Comparison of ENCODE assay signal across 8 cellular contexts in the genomic region with DNA sequence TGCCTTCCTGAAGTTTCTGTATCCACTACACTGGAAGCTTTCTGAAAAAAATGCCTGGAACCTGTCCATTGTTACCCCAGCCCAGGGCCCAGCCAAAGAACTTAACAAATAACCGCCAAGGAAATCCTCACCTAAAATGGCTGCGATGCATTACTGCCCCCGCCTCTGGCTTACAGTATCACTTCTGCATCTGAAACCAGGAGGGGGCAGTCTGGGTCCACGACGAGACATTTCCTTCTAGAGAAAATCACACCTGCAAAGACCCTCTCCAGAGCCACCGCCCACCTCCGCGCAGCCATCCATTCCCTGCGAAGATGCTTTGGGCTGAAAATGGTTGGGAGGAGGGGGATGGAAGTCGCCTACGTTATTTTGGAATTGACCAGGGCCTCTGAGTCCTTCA. TPM values are rescaled to one million over a fixed set of nuclear protein-coding genes. Genes with fewer than 3 reads are reported as not detected.
DNase-seq lines count a peak whose midpoint lies in the region; ATAC-seq and TF ChIP-seq lines count a peak whose summit lies in the region.

No MANE protein-coding gene starts in this region.

- no peak overlapping the region for H3K27ac ChIP-seq in vagina

- H3K27ac Mint-ChIP-seq in activated T-helper 2 cell treated with anti-CD3 and anti-CD28 coated beads, Interferon-gamma antibody, Interleukin-2, Interleukin-4, amounts not matched to agents 10 μg/mL and 5 μg/mL and 100 μg/mL, durations not matched to agents 14 hours and 24 hours and 36 hours = no peak overlapping the region

- H3K36me3 Mint-ChIP-seq in activated T-cell treated with anti-CD3 and anti-CD28 coated beads, Interleukin-2, amount 50 U/mL, for 4 hours (ENCODE audit: insufficient read depth) = peaks cover 24% of the 10 kb centered on the region
- peaks cover 10% of the 10 kb centered on the region for H3K36me3 Mint-ChIP-seq in activated T-helper 2 cell treated with anti-CD3 and anti-CD28 coated beads, Interferon-gamma antibody, Interleukin-2, Interleukin-4, amounts not matched to agents 10 μg/mL and 5 μg/mL and 100 μg/mL, durations not matched to agents 14 hours and 24 hours and 36 hours (ENCODE audit: low read depth)

- no peaks in the 10 kb centered on the region for H3K27me3 Mint-ChIP-seq in activated T-cell treated with anti-CD3 and anti-CD28 coated beads, Interleukin-2, amount 50 U/mL, for 4 hours (ENCODE audit: low read depth)
- H3K27me3 Mint-ChIP-seq in activated T-helper 2 cell treated with anti-CD3 and anti-CD28 coated beads, Interferon-gamma antibody, Interleukin-2, Interleukin-4, amounts not matched to agents 10 μg/mL and 5 μg/mL and 100 μg/mL, durations not matched to agents 14 hours and 24 hours and 36 hours (ENCODE audit: low read depth) = no peaks in the 10 kb centered on the region

- H3K4me3 ChIP-seq in LNCaP clone FGC (ENCODE audit: low read depth, low read length) = no peak overlapping the region
- H3K4me3 ChIP-seq in vagina = no peak overlapping the region

- in situ Hi-C loops in G401 (cut with HindIII; ENCODE audit: low sequenced_read_pairs) = no loop called here

- no peaks in the 10 kb centered on the region for H3K4me1 ChIP-seq in vagina

- no peak overlapping the region for H3K4me3 Mint-ChIP-seq in activated T-cell treated with anti-CD3 and anti-CD28 coated beads, Interleukin-2, amount 50 U/mL, for 4 hours
- no peak overlapping the region for H3K4me3 Mint-ChIP-seq in activated T-helper 2 cell treated with anti-CD3 and anti-CD28 coated beads, Interferon-gamma antibody, Interleukin-2, Interleukin-4, amounts not matched to agents 10 μg/mL and 5 μg/mL and 100 μg/mL, durations not matched to agents 14 hours and 24 hours and 36 hours (ENCODE audit: low read depth)

- ATAC-seq in activated T-cell treated with anti-CD3 and anti-CD28 coated beads, Interleukin-2, amount 50 U/mL, for 4 hours = peak in 1 of 2 donors; percentile 21
- ATAC-seq in HG02759 (IDR thresholded peaks at IDR 0.05; ENCODE audit: unreplicated experiment) (no peak), HG03442 (IDR thresholded peaks at IDR 0.05; ENCODE audit: unreplicated experiment) (no peak)

- no peaks in the 10 kb centered on the region for H3K4me1 Mint-ChIP-seq in activated T-cell treated with anti-CD3 and anti-CD28 coated beads, Interleukin-2, amount 50 U/mL, for 4 hours (ENCODE audit: low read depth)
- no peaks in the 10 kb centered on the region for H3K4me1 Mint-ChIP-seq in activated T-helper 2 cell treated with anti-CD3 and anti-CD28 coated beads, Interferon-gamma antibody, Interleukin-2, Interleukin-4, amounts not matched to agents 10 μg/mL and 5 μg/mL and 100 μg/mL, durations not matched to agents 14 hours and 24 hours and 36 hours (ENCODE audit: low read depth)

- no peaks in the 10 kb centered on the region for H3K27me3 ChIP-seq in vagina

- intact Hi-C loops in vagina (cut with DNase I) = no loop called here
- intact Hi-C loops in activated T-helper 2 cell treated with anti-CD3 and anti-CD28 coated beads, Interferon-gamma antibody, Interleukin-2, Interleukin-4, amounts not matched to agents 10 μg/mL and 5 μg/mL and 100 μg/mL, durations not matched to agents 14 hours and 24 hours and 36 hours (cut with micrococcal nuclease) = no loop called here

- peaks cover 0 to 41% of the 10 kb centered on the region in 2 donors for H3K36me3 ChIP-seq in vagina

- no peaks in the 10 kb centered on the region for H3K9me3 ChIP-seq in vagina

- peak; percentile 54 for TF ChIP-seq CTCF in LNCaP clone FGC (IDR thresholded peaks at IDR 0.05; ENCODE audit: control insufficient read depth, extremely low read depth, insufficient read depth)
- no peak for TF ChIP-seq CTCF in vagina (IDR thresholded peaks at IDR 0.05)

- no peak for TF ChIP-seq POLR2A in vagina (IDR thresholded peaks at IDR 0.05)

- H3K9me3 Mint-ChIP-seq in activated T-cell treated with anti-CD3 and anti-CD28 coated beads, Interleukin-2, amount 50 U/mL, for 4 hours = no peaks in the 10 kb centered on the region
- H3K9me3 Mint-ChIP-seq in activated T-helper 2 cell treated with anti-CD3 and anti-CD28 coated beads, Interferon-gamma antibody, Interleukin-2, Interleukin-4, amounts not matched to agents 10 μg/mL and 5 μg/mL and 100 μg/mL, durations not matched to agents 14 hours and 24 hours and 36 hours = no peaks in the 10 kb centered on the region

- DNase-seq in G401 (ENCODE audit: low spot score) = peak; percentile 18
- DNase-seq in LNCaP clone FGC (ENCODE audit: low read depth) = no peak
- DNase-seq in activated T-cell treated with anti-CD3 and anti-CD28 coated beads, Interleukin-2, amount 50 U/mL, for 4 hours = peak; percentile 30
- peak; percentile 13 for DNase-seq in kidney glomerular epithelial cell (lab: John Stamatoyannopoulos, UW)
- peak; percentile 19 to 78 for DNase-seq in vagina (ENCODE audit: extremely low spot score in 2 of 2)
- no peak for DNase-seq in activated T-helper 2 cell treated with anti-CD3 and anti-CD28 coated beads, Interferon-gamma antibody, Interleukin-2, Interleukin-4, amounts not matched to agents 10 μg/mL and 5 μg/mL and 100 μg/mL, durations not matched to agents 14 hours and 24 hours and 36 hours (ENCODE audit: low spot score)

RNA-seq across cellular contexts. Expression of a gene that starts 22.4 kb away (rescaled TPM):
- 0.07 and 0.18 TPM in 2 replicates for total RNA-seq in G401 (2014; rRNA removed; shearing (Covaris generic))
- total RNA-seq in activated T-cell treated with anti-CD3 and anti-CD28 coated beads, Interleukin-2, amount 50 U/mL, for 4 hours = under 1 TPM; 0.24 to 0.82 (median 0.63) TPM
- 7.1 TPM for total RNA-seq in vagina
- total RNA-seq in activated T-helper 2 cell treated with anti-CD3 and anti-CD28 coated beads, Interferon-gamma antibody, Interleukin-2, Interleukin-4, amounts not matched to agents 10 μg/mL and 5 μg/mL and 100 μg/mL, durations not matched to agents 14 hours and 24 hours and 36 hours = 0.16 and 0.30 TPM in 2 replicates

RNA-seq across cellular contexts. Expression of a gene that starts 33.4 kb away (rescaled TPM):
- 98.4 and 125 TPM in 2 replicates for total RNA-seq in G401 (2014; rRNA removed; shearing (Covaris generic))
- 10 to 100 TPM; 50.7 to 51.4 (median 50.7) TPM for total RNA-seq in activated T-cell treated with anti-CD3 and anti-CD28 coated beads, Interleukin-2, amount 50 U/mL, for 4 hours
- total RNA-seq in vagina = 82.5 TPM
- total RNA-seq in activated T-helper 2 cell treated with anti-CD3 and anti-CD28 coated beads, Interferon-gamma antibody, Interleukin-2, Interleukin-4, amounts not matched to agents 10 μg/mL and 5 μg/mL and 100 μg/mL, durations not matched to agents 14 hours and 24 hours and 36 hours = 58.2 and 63.4 TPM in 2 replicates

RNA-seq across cellular contexts. Expression of a gene that starts 55.7 kb away (rescaled TPM):
- not detected in 2 replicates for total RNA-seq in G401 (2014; rRNA removed; shearing (Covaris generic))
- not detected for total RNA-seq in activated T-cell treated with anti-CD3 and anti-CD28 coated beads, Interleukin-2, amount 50 U/mL, for 4 hours
- total RNA-seq in vagina = not detected
- not detected in 2 replicates for total RNA-seq in activated T-helper 2 cell treated with anti-CD3 and anti-CD28 coated beads, Interferon-gamma antibody, Interleukin-2, Interleukin-4, amounts not matched to agents 10 μg/mL and 5 μg/mL and 100 μg/mL, durations not matched to agents 14 hours and 24 hours and 36 hours

Comparison
In these comparisons a context has a peak if more than half of its experiments do, and no peak if none do; other contexts are left out.
1. DNase-seq: peak in G401 (single experiment), activated T-cell treated with anti-CD3 and anti-CD28 coated beads, Interleukin-2, amount 50 U/mL, for 4 hours (single experiment), kidney glomerular epithelial cell (single experiment) and vagina (2 of 2); none in LNCaP clone FGC (single experiment) and activated T-helper 2 cell treated with anti-CD3 and anti-CD28 coated beads, Interferon-gamma antibody, Interleukin-2, Interleukin-4, amounts not matched to agents 10 μg/mL and 5 μg/mL and 100 μg/mL, durations not matched to agents 14 hours and 24 hours and 36 hours (single experiment).